In genomic region chr20:38134427-38135281, GRCh38 we compare ENCODE assay signal across 9 cellular contexts. TPM values are rescaled to one million over a fixed set of nuclear protein-coding genes. Genes with fewer than 3 reads are reported as not detected.
A peak's percentile ranks its signal among the peaks of the same experiment; 100 is the strongest.
DNase-seq lines count a peak whose midpoint lies in the region; FAIRE-seq and TF ChIP-seq lines count a peak whose summit lies in the region.
"Had no signal": no experiment of that assay in that cellular context is flagged by ENCODE, and none has a peak within 500 bp of the region (broad histone marks: within the 10 kb centered on the region; RNA-seq: fewer than 3 reads in every experiment).

No MANE protein-coding gene starts in this region.

- in situ Hi-C loops in KBM-7 (cut with MboI; ENCODE audit: low pct_unique_long_range_greater_than_20kb, low sequenced_read_pairs): no loop called here

- H3K4me3 ChIP-seq in kidney (ENCODE audit: low read length in 2 of 2): no peak overlapping the region
- no peak overlapping the region for H3K4me3 ChIP-seq in thyroid gland (replicated peaks in 1 of 3)

- TF ChIP-seq POLR2A in thyroid gland (IDR thresholded peaks at IDR 0.05): no peak

- TF ChIP-seq CTCF in kidney (IDR thresholded peaks at IDR 0.05; ENCODE audit: borderline replicate concordance, extremely low read depth, insufficient read depth): no peak
- TF ChIP-seq CTCF in thyroid gland (IDR thresholded peaks at IDR 0.05): no peak

- peak overlapping the region; percentile 4 for H3K27ac ChIP-seq in angular gyrus (ENCODE audit: low read depth, low read length)
- no peak overlapping the region for H3K27ac ChIP-seq in kidney (ENCODE audit: low read depth in 2 of 2, low read length in 2 of 2)
- H3K27ac ChIP-seq in thyroid gland: peak overlapping the region in 2 of 3 donors; percentile 29 to 40
- no peak overlapping the region for H3K27ac ChIP-seq in caudate nucleus (ENCODE audit: low read depth, low read length)

- intact Hi-C loops in kidney (cut with DNase I) (no loop called here), thyroid gland (cut with DNase I) (no loop called here)

- 47 to 50% methylated on average over 9 of the region's 9 CpGs for WGBS in thyroid gland, 2 donors

- peak overlapping the region in 1 of 2 donors; percentile 28 for H3K9ac ChIP-seq in kidney (ENCODE audit: low read length in 2 of 2)

- H3K9me3 ChIP-seq in kidney (ENCODE audit: control insufficient read depth in 1 of 2, low read length in 2 of 2): no peaks in the 10 kb centered on the region
- no peaks in the 10 kb centered on the region for H3K9me3 ChIP-seq in thyroid gland

- DNase-seq in KBM-7: peak; percentile 50
- peak; percentile 81 for DNase-seq in kidney
- DNase-seq in thyroid gland: no peak
- DNase-seq in DMS153 (lab: John Stamatoyannopoulos, UW): no peak
- no peak for DNase-seq in caudate nucleus (lab: John Stamatoyannopoulos, UW)
- DNase-seq in activated CD4-positive, alpha-beta T cell treated with anti-CD3 and anti-CD28 coated beads, Interleukin-2, amount 50 U/mL, for 48 hours: no peak
- DNase-seq: retina; stimulated activated naive CD8-positive, alpha-beta T cell treated with anti-CD3 and anti-CD28 coated beads, Interleukin-15, amount 100 ng/mL, for 72 hours had no signal

- H3K27me3 ChIP-seq in thyroid gland: no peaks in the 10 kb centered on the region

- FAIRE-seq in kidney (lab: Jason Lieb, UNC): no peak

- H3K4me1 ChIP-seq in kidney (ENCODE audit: control insufficient read depth in 1 of 2, insufficient read depth in 1 of 2, low read depth in 1 of 2, low read length in 2 of 2) (peaks cover 8 to 12% of the 10 kb centered on the region in 2 donors), thyroid gland (peaks cover 0 to 13% of the 10 kb centered on the region in 2 donors)

- peaks cover 0 to 2% of the 10 kb centered on the region in 2 donors for H3K36me3 ChIP-seq in kidney (ENCODE audit: control insufficient read depth in 1 of 2, insufficient read depth in 2 of 2, low read length in 2 of 2)
- H3K36me3 ChIP-seq in thyroid gland: no peaks in the 10 kb centered on the region

RNA-seq across cellular contexts. Expression of gene TGM2, which starts 30.4 kb away (rescaled TPM):
- 611 TPM for total RNA-seq in kidney
- polyA plus RNA-seq in kidney (ENCODE audit: insufficient read depth, low read depth, low replicate concordance): 44.6 TPM
- 100 to 1,000 TPM in 1 of 4 donors, 10 to 100 TPM in 3; 16.9 to 133 (median 18.4) TPM for total RNA-seq in thyroid gland

Comparison
In these comparisons a context has a peak if more than half of its experiments do, and no peak if none do; other contexts are left out.
1. DNase-seq: peak in KBM-7 (single experiment) and kidney (single experiment); none in thyroid gland (0 of 2), DMS153 (single experiment), caudate nucleus (0 of 61) and activated CD4-positive, alpha-beta T cell treated with anti-CD3 and anti-CD28 coated beads, Interleukin-2, amount 50 U/mL, for 48 hours (0 of 2).
2. H3K27ac ChIP-seq: peak in angular gyrus (single experiment) and thyroid gland (2 of 3); none in kidney (0 of 2) and caudate nucleus (single experiment).